In genomic region chr6:119314894-119315272, GRCh38 we compare ENCODE assay signal across 10 cellular contexts. TPM values are rescaled to one million over a fixed set of nuclear protein-coding genes. Genes with fewer than 3 reads are reported as not detected.
DNase-seq lines count a peak whose midpoint lies in the region; ATAC-seq and TF ChIP-seq lines count a peak whose summit lies in the region.
"Had no signal": no experiment of that assay in that cellular context is flagged by ENCODE, and none has a peak within 500 bp of the region (broad histone marks: within the 10 kb centered on the region; RNA-seq: fewer than 3 reads in every experiment).

No MANE protein-coding gene starts in this region.

- no peaks in the 10 kb centered on the region for H3K9me3 Mint-ChIP-seq in activated naive CD4-positive, alpha-beta T cell treated with anti-CD3 and anti-CD28 coated beads, Interleukin-2, amount 10 ng/mL, durations not matched to agents 7 days and 5 days
- no peaks in the 10 kb centered on the region for H3K9me3 Mint-ChIP-seq in activated CD4-positive, alpha-beta memory T cell treated with anti-CD3 and anti-CD28 coated beads, Interleukin-2, amount 10 ng/mL, durations not matched to agents 7 days and 5 days

- no peak overlapping the region for H3K4me3 ChIP-seq in thymus (ENCODE audit: low read length)
- H3K4me3 ChIP-seq: BLaER1 had no signal

- WGBS in thymus = 45% methylated on average over 5 of the region's 5 CpGs

- H3K27ac Mint-ChIP-seq in activated naive CD4-positive, alpha-beta T cell treated with anti-CD3 and anti-CD28 coated beads, Interleukin-2, amount 10 ng/mL, durations not matched to agents 7 days and 5 days = peak overlapping the region; percentile 84
- peak overlapping the region; percentile 93 for H3K27ac Mint-ChIP-seq in activated CD4-positive, alpha-beta memory T cell treated with anti-CD3 and anti-CD28 coated beads, Interleukin-2, amount 10 ng/mL, durations not matched to agents 7 days and 5 days

- no peaks in the 10 kb centered on the region for H3K36me3 ChIP-seq in thymus (ENCODE audit: control insufficient read depth, insufficient read depth)
- H3K36me3 ChIP-seq: BLaER1 had no signal

- CTCF ChIA-PET in activated naive CD4-positive, alpha-beta T cell treated with anti-CD3 and anti-CD28 coated beads, Interleukin-2, amount 10 ng/mL, durations not matched to agents 7 days and 5 days (lab: Charles Lee) = interaction anchor here (0.6 to 2.5 kb wide), 13 partner anchors 8 to 186 kb away, joined by 3 to 13 read pairs (median 4); no protein-coding TSS in a partner anchor
- CTCF ChIA-PET in activated CD4-positive, alpha-beta memory T cell treated with anti-CD3 and anti-CD28 coated beads, Interleukin-2, amount 10 ng/mL, durations not matched to agents 7 days and 5 days (lab: Charles Lee) = interaction anchor here (0.8 to 3.9 kb wide), 8 partner anchors 11 to 185 kb away, joined by 3 to 15 read pairs (median 6); no protein-coding TSS in a partner anchor

- H3K4me1 ChIP-seq in thymus (ENCODE audit: control insufficient read depth, insufficient read depth, low read length) = peaks cover 15% of the 10 kb centered on the region

- H3K27ac ChIP-seq in thymus (ENCODE audit: low read depth) = peak overlapping the region; percentile 81
- H3K27ac ChIP-seq: BLaER1 had no signal

- no peak overlapping the region for H3K4me3 Mint-ChIP-seq in activated naive CD4-positive, alpha-beta T cell treated with anti-CD3 and anti-CD28 coated beads, Interleukin-2, amount 10 ng/mL, durations not matched to agents 7 days and 5 days
- peak overlapping the region; percentile 31 for H3K4me3 Mint-ChIP-seq in activated CD4-positive, alpha-beta memory T cell treated with anti-CD3 and anti-CD28 coated beads, Interleukin-2, amount 10 ng/mL, durations not matched to agents 7 days and 5 days

- no peaks in the 10 kb centered on the region for H3K9me3 ChIP-seq in thymus (ENCODE audit: control insufficient read depth)
- H3K9me3 ChIP-seq: BLaER1 had no signal

- peaks cover 53% of the 10 kb centered on the region for H3K4me1 Mint-ChIP-seq in activated naive CD4-positive, alpha-beta T cell treated with anti-CD3 and anti-CD28 coated beads, Interleukin-2, amount 10 ng/mL, durations not matched to agents 7 days and 5 days
- peaks cover 67% of the 10 kb centered on the region for H3K4me1 Mint-ChIP-seq in activated CD4-positive, alpha-beta memory T cell treated with anti-CD3 and anti-CD28 coated beads, Interleukin-2, amount 10 ng/mL, durations not matched to agents 7 days and 5 days

- H3K36me3 Mint-ChIP-seq in activated naive CD4-positive, alpha-beta T cell treated with anti-CD3 and anti-CD28 coated beads, Interleukin-2, amount 10 ng/mL, durations not matched to agents 7 days and 5 days = peaks cover 3% of the 10 kb centered on the region
- H3K36me3 Mint-ChIP-seq in activated CD4-positive, alpha-beta memory T cell treated with anti-CD3 and anti-CD28 coated beads, Interleukin-2, amount 10 ng/mL, durations not matched to agents 7 days and 5 days (ENCODE audit: low read depth) = peaks cover 19% of the 10 kb centered on the region

- H3K27me3 Mint-ChIP-seq in activated naive CD4-positive, alpha-beta T cell treated with anti-CD3 and anti-CD28 coated beads, Interleukin-2, amount 10 ng/mL, durations not matched to agents 7 days and 5 days = no peaks in the 10 kb centered on the region
- H3K27me3 Mint-ChIP-seq in activated CD4-positive, alpha-beta memory T cell treated with anti-CD3 and anti-CD28 coated beads, Interleukin-2, amount 10 ng/mL, durations not matched to agents 7 days and 5 days = no peaks in the 10 kb centered on the region

- DNase-seq in activated naive CD4-positive, alpha-beta T cell treated with anti-CD3 and anti-CD28 coated beads, Interleukin-2, amount 10 ng/mL, durations not matched to agents 7 days and 5 days = no peak
- DNase-seq in activated naive CD4-positive, alpha-beta T cell (lab: John Stamatoyannopoulos, UW) = no peak
- DNase-seq in activated CD4-positive, alpha-beta memory T cell treated with anti-CD3 and anti-CD28 coated beads, Interleukin-2, amount 10 ng/mL, durations not matched to agents 7 days and 5 days = no peak
- DNase-seq in KG1 (lab: John Stamatoyannopoulos, UW) (no peak), NCI-H524 treated with DMSO at 0.1 percent for 48 hours (lab: John Stamatoyannopoulos, UW) (no peak)
- DNase-seq: NCI-H524 had no signal

- ATAC-seq in HG03045 (IDR thresholded peaks at IDR 0.05; ENCODE audit: unreplicated experiment) = peak; percentile 45
- ATAC-seq in SK-N-SH treated with all-trans-retinoic acid at 6 μM for 48 hours = no peak

- H3K27me3 ChIP-seq in thymus (ENCODE audit: control insufficient read depth, insufficient read depth) = no peaks in the 10 kb centered on the region
- H3K27me3 ChIP-seq: BLaER1 had no signal

- POLR2A ChIA-PET in activated CD4-positive, alpha-beta memory T cell treated with anti-CD3 and anti-CD28 coated beads, Interleukin-2, amount 10 ng/mL, durations not matched to agents 7 days and 5 days (lab: Charles Lee) = interaction anchor here (0.9 to 5.0 kb wide), 18 partner anchors 8 to 422 kb away, joined by 3 to 59 read pairs (median 6); partner anchors contain the start of gene ASF1A

TF ChIP-seq in SK-N-SH treated with all-trans-retinoic acid at 6 μM for 48 hours, 23 proteins besides CTCF, POLR2A, EP300 and RAD21 (continues in another document):
- no peak for TF ChIP-seq CREB5 (CRISPR knock-in tag; IDR thresholded peaks at IDR 0.05; ENCODE audit: low read depth)
- no peak for TF ChIP-seq ZNF565 (CRISPR knock-in tag; conservative IDR thresholded peaks at IDR 0.05; ENCODE audit: low read depth)
- no peak for TF ChIP-seq ARNTL (CRISPR knock-in tag; IDR thresholded peaks at IDR 0.05; ENCODE audit: borderline replicate concordance, low read depth)
- no peak for TF ChIP-seq GLIS3 (CRISPR knock-in tag; IDR thresholded peaks at IDR 0.05)
- no peak for TF ChIP-seq ZFP3 (CRISPR knock-in tag; IDR thresholded peaks at IDR 0.05)
- no peak for TF ChIP-seq BACH2 (CRISPR knock-in tag; IDR thresholded peaks at IDR 0.05; ENCODE audit: borderline replicate concordance)
- TF ChIP-seq ZNF8 (CRISPR knock-in tag; IDR thresholded peaks at IDR 0.05) = no peak
- TF ChIP-seq PATZ1 (CRISPR knock-in tag; IDR thresholded peaks at IDR 0.05; ENCODE audit: borderline replicate concordance) = no peak
- no peak for TF ChIP-seq RARB (CRISPR knock-in tag; IDR thresholded peaks at IDR 0.05)
- no peak for TF ChIP-seq ZFP30 (CRISPR knock-in tag; IDR thresholded peaks at IDR 0.05)
- no peak for TF ChIP-seq TSHZ2 (CRISPR knock-in tag; IDR thresholded peaks at IDR 0.05)
- no peak for TF ChIP-seq TOX (CRISPR knock-in tag; IDR thresholded peaks at IDR 0.05; ENCODE audit: borderline replicate concordance)
- TF ChIP-seq ESRRG (CRISPR knock-in tag; IDR thresholded peaks at IDR 0.05) = no peak
- no peak for TF ChIP-seq PPARA (CRISPR knock-in tag; IDR thresholded peaks at IDR 0.05; ENCODE audit: borderline replicate concordance)
- TF ChIP-seq ZC3H10 (CRISPR knock-in tag; IDR thresholded peaks at IDR 0.05) = no peak

RNA-seq across cellular contexts. Expression of gene MAN1A1, which starts 34.7 kb away (rescaled TPM):
- 10 to 100 TPM; 21.6 to 22.0 TPM for total RNA-seq in activated CD4-positive, alpha-beta memory T cell treated with anti-CD3 and anti-CD28 coated beads, Interleukin-2, amount 10 ng/mL, durations not matched to agents 7 days and 5 days
- polyA plus RNA-seq in thymus = 23.6 TPM
